ENCODE assay signal across 11 cellular contexts in the genomic region with DNA sequence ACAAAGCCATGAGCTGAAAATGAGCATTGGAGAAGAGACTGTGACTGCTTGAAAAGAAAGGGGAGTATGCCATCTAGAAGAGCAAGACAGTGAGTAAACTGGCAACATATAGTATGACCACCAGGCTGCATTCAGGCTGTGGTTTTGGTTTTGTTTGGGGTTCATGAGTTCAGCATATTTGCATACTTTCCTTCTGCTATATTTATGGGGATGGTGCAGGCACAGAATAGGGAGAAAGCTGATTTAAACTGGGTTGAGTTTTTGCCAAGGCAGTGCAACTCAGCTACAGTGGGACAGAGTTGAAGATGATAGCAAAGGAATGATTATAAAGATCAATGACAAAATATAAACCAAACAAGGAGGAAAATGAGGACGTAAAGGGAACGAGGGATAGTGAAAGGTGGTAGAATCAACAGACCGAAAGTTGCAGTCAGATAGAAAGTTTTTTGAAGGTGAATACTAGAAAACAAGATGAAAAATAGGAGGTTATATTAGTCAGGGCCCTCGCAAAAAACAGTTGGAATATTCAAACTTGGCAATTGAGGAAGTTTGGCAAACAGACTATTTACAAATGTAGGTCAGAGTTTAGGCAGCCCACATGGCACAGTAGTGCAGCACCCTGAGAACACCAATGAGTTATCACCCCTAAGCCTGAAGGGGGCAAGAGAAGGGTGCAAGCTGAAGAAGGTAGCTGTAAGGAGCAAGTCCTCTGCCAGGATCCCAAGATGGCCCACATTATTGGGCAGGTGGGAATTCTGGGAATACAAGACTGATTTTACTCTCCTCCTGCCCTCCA.
DNase-seq lines count a peak whose midpoint lies in the region; ATAC-seq and TF ChIP-seq lines count a peak whose summit lies in the region.
"Had no signal": no experiment of that assay in that cellular context is flagged by ENCODE, and none has a peak within 500 bp of the region (broad histone marks: within the 10 kb centered on the region; RNA-seq: fewer than 3 reads in every experiment).

No MANE protein-coding gene starts in this region.

- no peak for TF ChIP-seq CTCF in dorsolateral prefrontal cortex (IDR thresholded peaks at IDR 0.05 in 54 of 56, conservative IDR thresholded peaks at IDR 0.05 in 2 of 56; ENCODE audit: low read depth in 1 of 56, partially characterized antibody in 56 of 56)

- H3K27ac ChIP-seq in substantia nigra (ENCODE audit: low read depth, low read length, poor library complexity, severe bottlenecking) (no peak overlapping the region), dorsolateral prefrontal cortex (no peak overlapping the region)
- H3K27ac ChIP-seq: stomach had no signal

- ATAC-seq in GM18868 (IDR thresholded peaks at IDR 0.05; ENCODE audit: unreplicated experiment) (peak; percentile 98), GM21723 (IDR thresholded peaks at IDR 0.05; ENCODE audit: unreplicated experiment) (peak; percentile 96), HG03159 (IDR thresholded peaks at IDR 0.05; ENCODE audit: unreplicated experiment) (peak; percentile 98)

- DNase-seq in iris pigment epithelial cell (ENCODE audit: low read depth) (peak; percentile 57), substantia nigra (lab: John Stamatoyannopoulos, UW) (no peak), LoVo (ENCODE audit: low spot score) (no peak), dorsolateral prefrontal cortex (no peak)
- DNase-seq in effector CD4-positive, alpha-beta T cell = no peak
- DNase-seq: activated naive CD8-positive, alpha-beta T cell treated with anti-CD3 and anti-CD28 coated beads for 36 hours; NCI-H146; stomach had no signal

- no peak overlapping the region for H3K4me3 ChIP-seq in dorsolateral prefrontal cortex
- H3K4me3 ChIP-seq: stomach had no signal

- H3K27me3 ChIP-seq in dorsolateral prefrontal cortex = no peaks in the 10 kb centered on the region
- H3K27me3 ChIP-seq: stomach had no signal

- intact Hi-C loops in dorsolateral prefrontal cortex (cut with DNase I) = no loop called here
